Comparison of ENCODE assay signal across 8 cellular contexts in genomic region chr5:168219515-168220410, GRCh38.
A peak's percentile ranks its signal among the peaks of the same experiment; 100 is the strongest.
DNase-seq lines count a peak whose midpoint lies in the region; ATAC-seq, FAIRE-seq and TF ChIP-seq lines count a peak whose summit lies in the region.

No MANE protein-coding gene starts in this region.

- H3K27ac ChIP-seq in SJCRH30 (no peak overlapping the region), keratinocyte (ENCODE audit: control insufficient read depth, insufficient read depth, low read length) (no peak overlapping the region)

- H3K4me3 Mint-ChIP-seq in HFFc6: peak overlapping the region; percentile 74
- no peak overlapping the region for H3K4me3 Mint-ChIP-seq in central memory CD8-positive, alpha-beta T cell

- no peak overlapping the region for H3K4me2 ChIP-seq in keratinocyte (ENCODE audit: control insufficient read depth, extremely low read depth, insufficient read depth, low read depth, low read length)

- no peaks in the 10 kb centered on the region for H3K27me3 ChIP-seq in SJCRH30
- no peaks in the 10 kb centered on the region for H3K27me3 ChIP-seq in keratinocyte (ENCODE audit: control insufficient read depth, extremely low read depth, insufficient read depth, low read length)

- H3K9me3 Mint-ChIP-seq in HFFc6: no peaks in the 10 kb centered on the region
- no peaks in the 10 kb centered on the region for H3K9me3 Mint-ChIP-seq in central memory CD8-positive, alpha-beta T cell

- H3K27me3 Mint-ChIP-seq in HFFc6 (ENCODE audit: insufficient read depth): peaks cover 22% of the 10 kb centered on the region
- peaks cover 7% of the 10 kb centered on the region for H3K27me3 Mint-ChIP-seq in central memory CD8-positive, alpha-beta T cell

- no peaks in the 10 kb centered on the region for H3K4me1 ChIP-seq in SJCRH30
- no peaks in the 10 kb centered on the region for H3K4me1 ChIP-seq in keratinocyte (ENCODE audit: control insufficient read depth, extremely low read depth, insufficient read depth, low read length)

- FAIRE-seq in keratinocyte (lab: Jason Lieb, UNC): peak; percentile 82

- dilution Hi-C loops in keratinocyte (cut with MboI; ENCODE audit: extremely low pct_ligation_motif_present, low sequenced_read_pairs): no loop called here

- H2AFZ ChIP-seq in keratinocyte (ENCODE audit: control insufficient read depth, low read length): no peak overlapping the region

- H4K20me1 ChIP-seq in keratinocyte (ENCODE audit: control insufficient read depth, extremely low read depth, insufficient read depth, low read length): peaks cover 12% of the 10 kb centered on the region

- H3K27ac Mint-ChIP-seq in HFFc6: 0 out of 2 replicates have a peak overlapping the region, but pooled peaks have one; percentile 16
- no peak overlapping the region for H3K27ac Mint-ChIP-seq in central memory CD8-positive, alpha-beta T cell (ENCODE audit: low read depth)

- H3K79me2 ChIP-seq in keratinocyte (ENCODE audit: control insufficient read depth, insufficient read depth, low read length): no peaks in the 10 kb centered on the region

- no peaks in the 10 kb centered on the region for H3K36me3 Mint-ChIP-seq in HFFc6 (ENCODE audit: low read depth)
- no peaks in the 10 kb centered on the region for H3K36me3 Mint-ChIP-seq in central memory CD8-positive, alpha-beta T cell (ENCODE audit: insufficient read depth)

- peak; percentile 32 for ATAC-seq in central memory CD8-positive, alpha-beta T cell (replicated peaks; ENCODE audit: extremely low read depth, poor library complexity, severe bottlenecking)

- peaks cover 12% of the 10 kb centered on the region for H3K4me1 Mint-ChIP-seq in HFFc6 (ENCODE audit: low read depth)
- peaks cover 9% of the 10 kb centered on the region for H3K4me1 Mint-ChIP-seq in central memory CD8-positive, alpha-beta T cell

- peak overlapping the region; percentile 21; the same call in 1 of the 2 replicates for H3K4me3 ChIP-seq in SJCRH30
- H3K4me3 ChIP-seq in keratinocyte (ENCODE audit: control insufficient read depth in 2 of 3, extremely low read depth in 1 of 3, insufficient read depth in 2 of 3, low read depth in 1 of 3, low read length in 3 of 3): no peak overlapping the region

- no peak overlapping the region for H3K9ac ChIP-seq in keratinocyte (ENCODE audit: control insufficient read depth, extremely low read depth, insufficient read depth, low read length)

- no peaks in the 10 kb centered on the region for H3K9me3 ChIP-seq in SJCRH30 (replicated peaks)
- H3K9me3 ChIP-seq in keratinocyte (ENCODE audit: control insufficient read depth, low read depth, low read length): no peaks in the 10 kb centered on the region

- H3K36me3 ChIP-seq in SJCRH30 (no peaks in the 10 kb centered on the region), keratinocyte (ENCODE audit: control insufficient read depth in 2 of 2, extremely low read depth in 1 of 2, insufficient read depth in 2 of 2, low read length in 2 of 2) (peaks cover 37 to 39% of the 10 kb centered on the region in 2 experiments)

- peak; percentile 86 for TF ChIP-seq CTCF in AG09319 (IDR thresholded peaks at IDR 0.05; ENCODE audit: low read depth, low read length)
- TF ChIP-seq CTCF in GM12873 (IDR thresholded peaks at IDR 0.05; ENCODE audit: insufficient read depth, low read depth, low read length, missing control alignments): peak; percentile 88
- TF ChIP-seq CTCF in HFFc6 (IDR thresholded peaks at IDR 0.05): peak; percentile 97
- peak; percentile 68 to 87 (median 75) for TF ChIP-seq CTCF in keratinocyte (optimal IDR thresholded peaks at IDR 0.05 in 1 of 3, IDR thresholded peaks at IDR 0.05 in 1 of 3, conservative IDR thresholded peaks at IDR 0.05 in 1 of 3; ENCODE audit: extremely low read depth in 1 of 3, insufficient read depth in 2 of 3, low read length in 3 of 3)

- H3K9me1 ChIP-seq in keratinocyte (ENCODE audit: control insufficient read depth, extremely low read depth, insufficient read depth, low read length): no peaks in the 10 kb centered on the region

- DNase-seq in AG09319 (ENCODE audit: extremely low read depth, low read depth) (peak; percentile 49), HFFc6 (peak; percentile 61), M059J (ENCODE audit: low read depth) (peak; percentile 82), SJCRH30 (peak; percentile 30 to 85), keratinocyte (ENCODE audit: low read depth, low spot score) (peak; percentile 59)
- DNase-seq in central memory CD8-positive, alpha-beta T cell (ENCODE audit: low spot score in 2 of 2): peak in 1 of 2 donors; percentile 16
- peak; percentile 47 for DNase-seq in stimulated activated CD8-positive, alpha-beta memory T cell treated with anti-CD3 and anti-CD28 coated beads, Interleukin-4, amount 100 ng/mL, for 48 hours
